In the genomic region with DNA sequence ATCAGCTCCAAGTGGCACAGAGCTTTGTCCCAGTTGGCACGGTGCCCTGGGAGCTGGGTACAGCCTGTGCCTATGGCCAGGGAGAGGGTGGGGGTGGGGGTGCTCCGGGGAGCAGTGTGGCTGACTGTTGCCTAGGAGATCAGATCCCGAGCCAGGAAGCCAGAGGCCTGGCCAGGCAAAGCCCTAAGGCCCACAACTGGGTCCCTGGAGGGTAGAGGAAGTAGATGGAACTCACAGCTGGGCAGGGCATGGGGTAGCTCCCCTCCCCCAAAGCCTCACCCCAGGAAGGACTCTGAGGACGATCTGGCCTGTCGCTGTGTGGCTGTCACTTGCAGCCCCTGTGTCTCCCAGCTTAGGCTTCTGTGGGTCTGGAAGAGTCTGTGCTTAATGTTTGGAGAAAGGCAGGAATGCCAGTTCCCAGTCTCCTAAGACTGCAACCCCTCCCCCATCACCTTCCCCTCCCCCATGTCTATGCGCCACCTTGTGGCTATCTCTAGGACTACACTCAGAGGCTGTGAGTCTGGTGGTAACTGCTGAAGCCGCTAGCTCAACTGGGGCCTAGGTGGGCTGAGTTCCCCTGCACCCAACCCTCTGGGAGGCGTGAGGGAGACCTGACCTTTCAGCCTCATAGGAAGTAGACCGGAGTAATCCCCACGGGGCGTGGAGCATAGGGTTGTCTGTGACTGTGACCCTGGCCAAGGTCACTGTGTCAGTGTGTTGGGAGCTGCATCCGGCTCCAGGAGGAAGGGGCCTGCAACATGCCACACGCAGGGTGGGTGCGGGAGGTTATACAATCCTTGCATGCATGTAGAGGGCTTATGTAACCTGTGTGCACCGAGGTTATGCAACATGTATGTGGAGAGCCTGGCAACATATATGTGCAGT, we compare ENCODE assay signal across 1 cellular context.
TF ChIP-seq lines count a peak whose summit lies in the region.

No MANE protein-coding gene starts in this region.

TF ChIP-seq in K562, 482 proteins besides CTCF, POLR2A, EP300 and RAD21 (continued from another document and continues in another):
- TF ChIP-seq, protein P1, sequence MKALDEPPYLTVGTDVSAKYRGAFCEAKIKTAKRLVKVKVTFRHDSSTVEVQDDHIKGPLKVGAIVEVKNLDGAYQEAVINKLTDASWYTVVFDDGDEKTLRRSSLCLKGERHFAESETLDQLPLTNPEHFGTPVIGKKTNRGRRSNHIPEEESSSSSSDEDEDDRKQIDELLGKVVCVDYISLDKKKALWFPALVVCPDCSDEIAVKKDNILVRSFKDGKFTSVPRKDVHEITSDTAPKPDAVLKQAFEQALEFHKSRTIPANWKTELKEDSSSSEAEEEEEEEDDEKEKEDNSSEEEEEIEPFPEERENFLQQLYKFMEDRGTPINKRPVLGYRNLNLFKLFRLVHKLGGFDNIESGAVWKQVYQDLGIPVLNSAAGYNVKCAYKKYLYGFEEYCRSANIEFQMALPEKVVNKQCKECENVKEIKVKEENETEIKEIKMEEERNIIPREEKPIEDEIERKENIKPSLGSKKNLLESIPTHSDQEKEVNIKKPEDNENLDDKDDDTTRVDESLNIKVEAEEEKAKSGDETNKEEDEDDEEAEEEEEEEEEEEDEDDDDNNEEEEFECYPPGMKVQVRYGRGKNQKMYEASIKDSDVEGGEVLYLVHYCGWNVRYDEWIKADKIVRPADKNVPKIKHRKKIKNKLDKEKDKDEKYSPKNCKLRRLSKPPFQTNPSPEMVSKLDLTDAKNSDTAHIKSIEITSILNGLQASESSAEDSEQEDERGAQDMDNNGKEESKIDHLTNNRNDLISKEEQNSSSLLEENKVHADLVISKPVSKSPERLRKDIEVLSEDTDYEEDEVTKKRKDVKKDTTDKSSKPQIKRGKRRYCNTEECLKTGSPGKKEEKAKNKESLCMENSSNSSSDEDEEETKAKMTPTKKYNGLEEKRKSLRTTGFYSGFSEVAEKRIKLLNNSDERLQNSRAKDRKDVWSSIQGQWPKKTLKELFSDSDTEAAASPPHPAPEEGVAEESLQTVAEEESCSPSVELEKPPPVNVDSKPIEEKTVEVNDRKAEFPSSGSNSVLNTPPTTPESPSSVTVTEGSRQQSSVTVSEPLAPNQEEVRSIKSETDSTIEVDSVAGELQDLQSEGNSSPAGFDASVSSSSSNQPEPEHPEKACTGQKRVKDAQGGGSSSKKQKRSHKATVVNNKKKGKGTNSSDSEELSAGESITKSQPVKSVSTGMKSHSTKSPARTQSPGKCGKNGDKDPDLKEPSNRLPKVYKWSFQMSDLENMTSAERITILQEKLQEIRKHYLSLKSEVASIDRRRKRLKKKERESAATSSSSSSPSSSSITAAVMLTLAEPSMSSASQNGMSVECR (CRISPR knock-in tag; IDR thresholded peaks at IDR 0.05): 0 out of 2 replicates have a peak, but pooled peaks have one; percentile 29
- TF ChIP-seq HNRNPL (IDR thresholded peaks at IDR 0.05; ENCODE audit: low read depth, low read length) (0 out of 2 replicates have a peak, but pooled peaks have one; percentile 24), SMAD4 (CRISPR knock-in tag; conservative IDR thresholded peaks at IDR 0.05) (peak; percentile 72), HNRNPUL1 (IDR thresholded peaks at IDR 0.05; ENCODE audit: low read length) (no peak), ZFX (CRISPR knock-in tag; IDR thresholded peaks at IDR 0.05) (peak; percentile 46), TAF7 (tag; IDR thresholded peaks at IDR 0.05) (0 out of 2 replicates have a peak, but pooled peaks have one; percentile 27), PHF21A (IDR thresholded peaks at IDR 0.05; ENCODE audit: borderline replicate concordance, low read depth) (0 out of 2 replicates have a peak, but pooled peaks have one; percentile 17), HNRNPH1 (optimal IDR thresholded peaks at IDR 0.05; ENCODE audit: low read depth, low read length) (no peak), ELF4 (CRISPR knock-in tag; IDR thresholded peaks at IDR 0.05) (peak; percentile 50; the same call in 1 of the 2 replicates), TCF3 (CRISPR knock-in tag; IDR thresholded peaks at IDR 0.05) (0 out of 2 replicates have a peak, but pooled peaks have one; percentile 8), KLF16 (IDR thresholded peaks at IDR 0.05) (peak; percentile 67; the same call in 1 of the 2 replicates), KDM1A (IDR thresholded peaks at IDR 0.05) (peak in 1 of 2 experiments; percentile 99; a peak in 2 of 4 replicates), EP400 (IDR thresholded peaks at IDR 0.05) (peak; percentile 47; the same call in 1 of the 2 replicates), KDM5B (IDR thresholded peaks at IDR 0.05; ENCODE audit: insufficient replicate concordance, low read depth, low read length) (no peak), RBFOX2 (IDR thresholded peaks at IDR 0.05; ENCODE audit: low read depth, low read length) (0 out of 2 replicates have a peak, but pooled peaks have one; percentile 20), GATAD2A (IDR thresholded peaks at IDR 0.05) (0 out of 2 replicates have a peak, but pooled peaks have one; percentile 13), YY1 (IDR thresholded peaks at IDR 0.05; ENCODE audit: borderline replicate concordance in 1 of 3, control insufficient read depth in 1 of 3, extremely low read depth in 1 of 3, insufficient read depth in 3 of 3, insufficient read length in 1 of 3, insufficient replicate concordance in 2 of 3, low read depth in 1 of 3, low read length in 2 of 3) (peak in 1 of 3 experiments; percentile 18), TBP (optimal IDR thresholded peaks at IDR 0.05; ENCODE audit: low read depth, low read length) (peak; percentile 7), ESRRA (IDR thresholded peaks at IDR 0.05; ENCODE audit: borderline replicate concordance, low read depth) (peak; percentile 92), LEF1 (IDR thresholded peaks at IDR 0.05) (peak; percentile 71), MAZ (CRISPR knock-in tag; conservative IDR thresholded peaks at IDR 0.05 in 1 of 2, IDR thresholded peaks at IDR 0.05 in 1 of 2) (peak; percentile 50 to 74; a peak in 2 of 4 replicates), POLR2H (tag; IDR thresholded peaks at IDR 0.05; ENCODE audit: low read depth) (no peak), ZNF444 (CRISPR knock-in tag; IDR thresholded peaks at IDR 0.05) (peak; percentile 97), TEAD1 (CRISPR knock-in tag; IDR thresholded peaks at IDR 0.05) (0 out of 4 replicates have a peak, but pooled peaks of 1 of the 2 experiments have one; percentile 13), DPF2 (IDR thresholded peaks at IDR 0.05) (peak; percentile 46; the same call in 1 of the 2 replicates), ZNF24 (IDR thresholded peaks at IDR 0.05) (no peak), HDAC3 (IDR thresholded peaks at IDR 0.05; ENCODE audit: borderline replicate concordance, partially characterized antibody) (no peak)
- TF ChIP-seq, protein P2, sequence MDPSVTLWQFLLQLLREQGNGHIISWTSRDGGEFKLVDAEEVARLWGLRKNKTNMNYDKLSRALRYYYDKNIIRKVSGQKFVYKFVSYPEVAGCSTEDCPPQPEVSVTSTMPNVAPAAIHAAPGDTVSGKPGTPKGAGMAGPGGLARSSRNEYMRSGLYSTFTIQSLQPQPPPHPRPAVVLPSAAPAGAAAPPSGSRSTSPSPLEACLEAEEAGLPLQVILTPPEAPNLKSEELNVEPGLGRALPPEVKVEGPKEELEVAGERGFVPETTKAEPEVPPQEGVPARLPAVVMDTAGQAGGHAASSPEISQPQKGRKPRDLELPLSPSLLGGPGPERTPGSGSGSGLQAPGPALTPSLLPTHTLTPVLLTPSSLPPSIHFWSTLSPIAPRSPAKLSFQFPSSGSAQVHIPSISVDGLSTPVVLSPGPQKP (CRISPR knock-in tag; IDR thresholded peaks at IDR 0.05): no peak
- TF ChIP-seq, protein P3, sequence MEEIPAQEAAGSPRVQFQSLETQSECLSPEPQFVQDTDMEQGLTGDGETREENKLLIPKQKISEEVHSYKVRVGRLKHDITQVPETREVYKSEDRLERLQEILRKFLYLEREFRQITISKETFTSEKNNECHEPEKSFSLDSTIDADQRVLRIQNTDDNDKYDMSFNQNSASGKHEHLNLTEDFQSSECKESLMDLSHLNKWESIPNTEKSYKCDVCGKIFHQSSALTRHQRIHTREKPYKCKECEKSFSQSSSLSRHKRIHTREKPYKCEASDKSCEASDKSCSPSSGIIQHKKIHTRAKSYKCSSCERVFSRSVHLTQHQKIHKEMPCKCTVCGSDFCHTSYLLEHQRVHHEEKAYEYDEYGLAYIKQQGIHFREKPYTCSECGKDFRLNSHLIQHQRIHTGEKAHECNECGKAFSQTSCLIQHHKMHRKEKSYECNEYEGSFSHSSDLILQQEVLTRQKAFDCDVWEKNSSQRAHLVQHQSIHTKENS (CRISPR knock-in tag; IDR thresholded peaks at IDR 0.05): no peak
- TF ChIP-seq, protein P4, sequence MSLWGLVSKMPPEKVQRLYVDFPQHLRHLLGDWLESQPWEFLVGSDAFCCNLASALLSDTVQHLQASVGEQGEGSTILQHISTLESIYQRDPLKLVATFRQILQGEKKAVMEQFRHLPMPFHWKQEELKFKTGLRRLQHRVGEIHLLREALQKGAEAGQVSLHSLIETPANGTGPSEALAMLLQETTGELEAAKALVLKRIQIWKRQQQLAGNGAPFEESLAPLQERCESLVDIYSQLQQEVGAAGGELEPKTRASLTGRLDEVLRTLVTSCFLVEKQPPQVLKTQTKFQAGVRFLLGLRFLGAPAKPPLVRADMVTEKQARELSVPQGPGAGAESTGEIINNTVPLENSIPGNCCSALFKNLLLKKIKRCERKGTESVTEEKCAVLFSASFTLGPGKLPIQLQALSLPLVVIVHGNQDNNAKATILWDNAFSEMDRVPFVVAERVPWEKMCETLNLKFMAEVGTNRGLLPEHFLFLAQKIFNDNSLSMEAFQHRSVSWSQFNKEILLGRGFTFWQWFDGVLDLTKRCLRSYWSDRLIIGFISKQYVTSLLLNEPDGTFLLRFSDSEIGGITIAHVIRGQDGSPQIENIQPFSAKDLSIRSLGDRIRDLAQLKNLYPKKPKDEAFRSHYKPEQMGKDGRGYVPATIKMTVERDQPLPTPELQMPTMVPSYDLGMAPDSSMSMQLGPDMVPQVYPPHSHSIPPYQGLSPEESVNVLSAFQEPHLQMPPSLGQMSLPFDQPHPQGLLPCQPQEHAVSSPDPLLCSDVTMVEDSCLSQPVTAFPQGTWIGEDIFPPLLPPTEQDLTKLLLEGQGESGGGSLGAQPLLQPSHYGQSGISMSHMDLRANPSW (CRISPR knock-in tag; IDR thresholded peaks at IDR 0.05): 0 out of 2 replicates have a peak, but pooled peaks have one; percentile 51
- TF ChIP-seq, protein P5, sequence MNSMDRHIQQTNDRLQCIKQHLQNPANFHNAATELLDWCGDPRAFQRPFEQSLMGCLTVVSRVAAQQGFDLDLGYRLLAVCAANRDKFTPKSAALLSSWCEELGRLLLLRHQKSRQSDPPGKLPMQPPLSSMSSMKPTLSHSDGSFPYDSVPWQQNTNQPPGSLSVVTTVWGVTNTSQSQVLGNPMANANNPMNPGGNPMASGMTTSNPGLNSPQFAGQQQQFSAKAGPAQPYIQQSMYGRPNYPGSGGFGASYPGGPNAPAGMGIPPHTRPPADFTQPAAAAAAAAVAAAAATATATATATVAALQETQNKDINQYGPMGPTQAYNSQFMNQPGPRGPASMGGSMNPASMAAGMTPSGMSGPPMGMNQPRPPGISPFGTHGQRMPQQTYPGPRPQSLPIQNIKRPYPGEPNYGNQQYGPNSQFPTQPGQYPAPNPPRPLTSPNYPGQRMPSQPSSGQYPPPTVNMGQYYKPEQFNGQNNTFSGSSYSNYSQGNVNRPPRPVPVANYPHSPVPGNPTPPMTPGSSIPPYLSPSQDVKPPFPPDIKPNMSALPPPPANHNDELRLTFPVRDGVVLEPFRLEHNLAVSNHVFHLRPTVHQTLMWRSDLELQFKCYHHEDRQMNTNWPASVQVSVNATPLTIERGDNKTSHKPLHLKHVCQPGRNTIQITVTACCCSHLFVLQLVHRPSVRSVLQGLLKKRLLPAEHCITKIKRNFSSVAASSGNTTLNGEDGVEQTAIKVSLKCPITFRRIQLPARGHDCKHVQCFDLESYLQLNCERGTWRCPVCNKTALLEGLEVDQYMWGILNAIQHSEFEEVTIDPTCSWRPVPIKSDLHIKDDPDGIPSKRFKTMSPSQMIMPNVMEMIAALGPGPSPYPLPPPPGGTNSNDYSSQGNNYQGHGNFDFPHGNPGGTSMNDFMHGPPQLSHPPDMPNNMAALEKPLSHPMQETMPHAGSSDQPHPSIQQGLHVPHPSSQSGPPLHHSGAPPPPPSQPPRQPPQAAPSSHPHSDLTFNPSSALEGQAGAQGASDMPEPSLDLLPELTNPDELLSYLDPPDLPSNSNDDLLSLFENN (IDR thresholded peaks at IDR 0.05; ENCODE audit: low read depth in 2 of 2, low read length in 2 of 2): no peak
- TF ChIP-seq, protein P6, sequence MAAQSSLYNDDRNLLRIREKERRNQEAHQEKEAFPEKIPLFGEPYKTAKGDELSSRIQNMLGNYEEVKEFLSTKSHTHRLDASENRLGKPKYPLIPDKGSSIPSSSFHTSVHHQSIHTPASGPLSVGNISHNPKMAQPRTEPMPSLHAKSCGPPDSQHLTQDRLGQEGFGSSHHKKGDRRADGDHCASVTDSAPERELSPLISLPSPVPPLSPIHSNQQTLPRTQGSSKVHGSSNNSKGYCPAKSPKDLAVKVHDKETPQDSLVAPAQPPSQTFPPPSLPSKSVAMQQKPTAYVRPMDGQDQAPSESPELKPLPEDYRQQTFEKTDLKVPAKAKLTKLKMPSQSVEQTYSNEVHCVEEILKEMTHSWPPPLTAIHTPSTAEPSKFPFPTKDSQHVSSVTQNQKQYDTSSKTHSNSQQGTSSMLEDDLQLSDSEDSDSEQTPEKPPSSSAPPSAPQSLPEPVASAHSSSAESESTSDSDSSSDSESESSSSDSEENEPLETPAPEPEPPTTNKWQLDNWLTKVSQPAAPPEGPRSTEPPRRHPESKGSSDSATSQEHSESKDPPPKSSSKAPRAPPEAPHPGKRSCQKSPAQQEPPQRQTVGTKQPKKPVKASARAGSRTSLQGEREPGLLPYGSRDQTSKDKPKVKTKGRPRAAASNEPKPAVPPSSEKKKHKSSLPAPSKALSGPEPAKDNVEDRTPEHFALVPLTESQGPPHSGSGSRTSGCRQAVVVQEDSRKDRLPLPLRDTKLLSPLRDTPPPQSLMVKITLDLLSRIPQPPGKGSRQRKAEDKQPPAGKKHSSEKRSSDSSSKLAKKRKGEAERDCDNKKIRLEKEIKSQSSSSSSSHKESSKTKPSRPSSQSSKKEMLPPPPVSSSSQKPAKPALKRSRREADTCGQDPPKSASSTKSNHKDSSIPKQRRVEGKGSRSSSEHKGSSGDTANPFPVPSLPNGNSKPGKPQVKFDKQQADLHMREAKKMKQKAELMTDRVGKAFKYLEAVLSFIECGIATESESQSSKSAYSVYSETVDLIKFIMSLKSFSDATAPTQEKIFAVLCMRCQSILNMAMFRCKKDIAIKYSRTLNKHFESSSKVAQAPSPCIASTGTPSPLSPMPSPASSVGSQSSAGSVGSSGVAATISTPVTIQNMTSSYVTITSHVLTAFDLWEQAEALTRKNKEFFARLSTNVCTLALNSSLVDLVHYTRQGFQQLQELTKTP (IDR thresholded peaks at IDR 0.05; ENCODE audit: low read depth in 1 of 2, partially characterized antibody in 2 of 2): peak in 1 of 2 experiments; percentile 95
- TF ChIP-seq, protein P7, sequence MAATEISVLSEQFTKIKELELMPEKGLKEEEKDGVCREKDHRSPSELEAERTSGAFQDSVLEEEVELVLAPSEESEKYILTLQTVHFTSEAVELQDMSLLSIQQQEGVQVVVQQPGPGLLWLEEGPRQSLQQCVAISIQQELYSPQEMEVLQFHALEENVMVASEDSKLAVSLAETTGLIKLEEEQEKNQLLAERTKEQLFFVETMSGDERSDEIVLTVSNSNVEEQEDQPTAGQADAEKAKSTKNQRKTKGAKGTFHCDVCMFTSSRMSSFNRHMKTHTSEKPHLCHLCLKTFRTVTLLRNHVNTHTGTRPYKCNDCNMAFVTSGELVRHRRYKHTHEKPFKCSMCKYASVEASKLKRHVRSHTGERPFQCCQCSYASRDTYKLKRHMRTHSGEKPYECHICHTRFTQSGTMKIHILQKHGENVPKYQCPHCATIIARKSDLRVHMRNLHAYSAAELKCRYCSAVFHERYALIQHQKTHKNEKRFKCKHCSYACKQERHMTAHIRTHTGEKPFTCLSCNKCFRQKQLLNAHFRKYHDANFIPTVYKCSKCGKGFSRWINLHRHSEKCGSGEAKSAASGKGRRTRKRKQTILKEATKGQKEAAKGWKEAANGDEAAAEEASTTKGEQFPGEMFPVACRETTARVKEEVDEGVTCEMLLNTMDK (IDR thresholded peaks at IDR 0.05; ENCODE audit: borderline replicate concordance, insufficient read depth, low read depth, low read length, poor library complexity, severe bottlenecking): peak; percentile 67
